ENCODE assay signal across 8 cellular contexts in genomic region chr5:113489299-113489698, GRCh38. TPM values are rescaled to one million over a fixed set of nuclear protein-coding genes. Genes with fewer than 3 reads are reported as not detected.
DNase-seq lines count a peak whose midpoint lies in the region; ATAC-seq, FAIRE-seq and TF ChIP-seq lines count a peak whose summit lies in the region.

No MANE protein-coding gene starts in this region.

- TF ChIP-seq CTCF in astrocyte (IDR thresholded peaks at IDR 0.05; ENCODE audit: insufficient read depth, low read depth, low read length) (no peak), lung (IDR thresholded peaks at IDR 0.05; ENCODE audit: control extremely low read depth, extremely low read depth) (no peak)

- H3K4me3 Mint-ChIP-seq in astrocyte (ENCODE audit: unreplicated experiment): peak overlapping the region; percentile 69

- peak; percentile 99 for FAIRE-seq in astrocyte (lab: Jason Lieb, UNC)

- H3K27ac ChIP-seq in BLaER1 treated with 17β-estradiol and CSF1 and Interleukin-3, amounts not matched to agents 10 nM and 100 nM: no peak overlapping the region
- H3K27ac ChIP-seq in astrocyte (ENCODE audit: low read depth, low read length) (peak overlapping the region; percentile 73), lung (ENCODE audit: low read depth in 1 of 2, low read length in 1 of 2) (no peak overlapping the region)

- H3K27me3 Mint-ChIP-seq in astrocyte (ENCODE audit: low read depth, unreplicated experiment): peaks cover 5% of the 10 kb centered on the region

- peak overlapping the region; percentile 98 for H3K27ac Mint-ChIP-seq in astrocyte (ENCODE audit: unreplicated experiment)

- H3K9me3 ChIP-seq in BLaER1 treated with 17β-estradiol and CSF1 and Interleukin-3, amounts not matched to agents 10 nM and 100 nM (replicated peaks in 1 of 11): peaks cover 36 to 50% (median 42%) of the 10 kb centered on the region in 11 experiments
- H3K9me3 ChIP-seq in astrocyte (ENCODE audit: insufficient read depth, low read depth, low read length) (peaks cover 7% of the 10 kb centered on the region), lung (ENCODE audit: control insufficient read depth in 2 of 2, insufficient read depth in 1 of 2, low read length in 1 of 2) (peaks cover 3 to 12% of the 10 kb centered on the region in 2 donors)

- peaks cover 21% of the 10 kb centered on the region for H3K9me3 Mint-ChIP-seq in astrocyte (ENCODE audit: unreplicated experiment)

- no peak overlapping the region for H2AFZ ChIP-seq in astrocyte (ENCODE audit: low read depth, low read length)

- 0 out of 22 replicates have a peak, but pooled peaks cover 0 to 6% (median 0%) of the 10 kb centered on the region in 11 experiments for H3K36me3 ChIP-seq in BLaER1 treated with 17β-estradiol and CSF1 and Interleukin-3, amounts not matched to agents 10 nM and 100 nM
- no peaks in the 10 kb centered on the region for H3K36me3 ChIP-seq in astrocyte (ENCODE audit: insufficient read depth, low read length)
- no peaks in the 10 kb centered on the region for H3K36me3 ChIP-seq in lung (ENCODE audit: control insufficient read depth in 2 of 2, insufficient read depth in 2 of 2, low read length in 2 of 2)

- H3K36me3 Mint-ChIP-seq in astrocyte (ENCODE audit: low read depth, unreplicated experiment): peaks cover 11% of the 10 kb centered on the region

- H3K4me2 ChIP-seq in BLaER1 treated with 17β-estradiol and CSF1 and Interleukin-3, amounts not matched to agents 10 nM and 100 nM: peak overlapping the region; percentile 36 to 79 (median 46); a peak in 19 of 22 replicates
- H3K4me2 ChIP-seq in astrocyte (ENCODE audit: low read length): peak overlapping the region; percentile 95

- DNase-seq in LoVo (ENCODE audit: low spot score) (peak; percentile 92), astrocyte (ENCODE audit: low read depth) (peak; percentile 99), lung (ENCODE audit: low spot score) (peak; percentile 62), GM19238 (ENCODE audit: insufficient read length, low spot score) (no peak), retina (no peak)
- DNase-seq in stimulated activated CD4-positive, alpha-beta T cell treated with anti-CD3 and anti-CD28 coated beads, Interleukin-1b, Interleukin-23, amount 100 ng/mL, for 48 hours: no peak

- H4K20me1 ChIP-seq in BLaER1 treated with 17β-estradiol and CSF1 and Interleukin-3, amounts not matched to agents 10 nM and 100 nM: peaks cover 0 to 28% (median 0%) of the 10 kb centered on the region in 11 experiments; a peak in 4 of 22 replicates
- peaks cover 8% of the 10 kb centered on the region for H4K20me1 ChIP-seq in astrocyte (ENCODE audit: insufficient read depth, low read length)

- H3K27me3 ChIP-seq in BLaER1 treated with 17β-estradiol and CSF1 and Interleukin-3, amounts not matched to agents 10 nM and 100 nM: peaks cover 46 to 98% (median 59%) of the 10 kb centered on the region in 11 experiments
- H3K27me3 ChIP-seq in astrocyte (ENCODE audit: insufficient read depth, low read length) (no peaks in the 10 kb centered on the region), lung (ENCODE audit: control insufficient read depth, insufficient read depth) (peaks cover 6% of the 10 kb centered on the region)

- H3K4me1 ChIP-seq in BLaER1 treated with 17β-estradiol and CSF1 and Interleukin-3, amounts not matched to agents 10 nM and 100 nM: peaks cover 5 to 26% (median 22%) of the 10 kb centered on the region in 10 experiments; a peak in 19 of 20 replicates
- peaks cover 21% of the 10 kb centered on the region for H3K4me1 ChIP-seq in astrocyte (ENCODE audit: insufficient read depth, low read length)
- H3K4me1 ChIP-seq in lung (ENCODE audit: control insufficient read depth in 2 of 2, insufficient read depth in 2 of 2, low read length in 2 of 2): peaks cover 0 to 11% of the 10 kb centered on the region in 2 donors

- peak; percentile 75 for ATAC-seq in GM21390 (IDR thresholded peaks at IDR 0.05; ENCODE audit: unreplicated experiment)
- peak; percentile 83 for ATAC-seq in lung (ENCODE audit: insufficient read depth, low FRiP score)

- no peak overlapping the region for H3K4me3 ChIP-seq in BLaER1 treated with 17β-estradiol and CSF1 and Interleukin-3, amounts not matched to agents 10 nM and 100 nM
- H3K4me3 ChIP-seq in astrocyte (ENCODE audit: insufficient read depth, low read depth, low read length) (peak overlapping the region; percentile 77), lung (no peak overlapping the region)

- H3K4me1 Mint-ChIP-seq in astrocyte (ENCODE audit: low read depth, unreplicated experiment): peaks cover 23% of the 10 kb centered on the region

- 22 to 25% methylated on average over 3 of the region's 3 CpGs for WGBS in lung, 2 donors

- no peak overlapping the region for H3K9ac ChIP-seq in BLaER1 treated with 17β-estradiol and CSF1 and Interleukin-3, amounts not matched to agents 10 nM and 100 nM
- H3K9ac ChIP-seq in astrocyte (ENCODE audit: low read length): peak overlapping the region; percentile 82

- H3K79me2 ChIP-seq in astrocyte (ENCODE audit: insufficient read depth, low read length): peaks cover 3% of the 10 kb centered on the region

RNA-seq across cellular contexts. Expression of gene MCC, which starts 1.0 kb away (rescaled TPM):
- total RNA-seq in astrocyte (26.9 and 27.2 TPM in 2 replicates), lung (10 to 100 TPM; 18.5 to 38.6 TPM)
- polyA plus RNA-seq in lung: 1 to 10 TPM; 1.6 to 4.0 TPM

RNA-seq across cellular contexts. Expression of gene YTHDC2, which starts 24.2 kb away (rescaled TPM):
- total RNA-seq in astrocyte (21.2 and 23.5 TPM in 2 replicates), lung (10 to 100 TPM; 21.4 to 49.1 TPM)
- polyA plus RNA-seq in lung: 1 to 10 TPM; 8.4 to 9.4 TPM

RNA-seq across cellular contexts. Expression of gene TSSK1B, which starts 54.5 kb away (rescaled TPM):
- total RNA-seq in astrocyte: 0.20 and 0.41 TPM in 2 replicates
- total RNA-seq in lung: under 1 TPM; 0.14 to 0.28 TPM
- polyA plus RNA-seq in lung: under 1 TPM in 1 of 2 donors, not detected in 1; 0.06 TPM

Comparison
In these comparisons a context has a peak if more than half of its experiments do, and no peak if none do; other contexts are left out.
1. DNase-seq: peak in LoVo (single experiment), astrocyte (single experiment) and lung (single experiment); none in GM19238 (single experiment), stimulated activated CD4-positive, alpha-beta T cell treated with anti-CD3 and anti-CD28 coated beads, Interleukin-1b, Interleukin-23, amount 100 ng/mL, for 48 hours (single experiment) and retina (single experiment).